8 cellular contexts compared by ENCODE assay signal in genomic region chr10:112953075-112953501, GRCh38.
A peak's percentile ranks its signal among the peaks of the same experiment; 100 is the strongest.
DNase-seq lines count a peak whose midpoint lies in the region; TF ChIP-seq lines count a peak whose summit lies in the region.

No MANE protein-coding gene starts in this region.

- peak overlapping the region; percentile 76; the same call in 1 of the 2 replicates for H3K4me3 ChIP-seq in iPS DF 6.9 (ENCODE audit: low read length)
- H3K4me3 ChIP-seq in retinal pigment epithelial cell (ENCODE audit: low read length), result peak overlapping the region; percentile 92

- H3K4me1 ChIP-seq in iPS DF 6.9 (ENCODE audit: control insufficient read depth, insufficient read depth, low read length), result peaks cover 4% of the 10 kb centered on the region; the same call in 1 of the 2 replicates

- peak; percentile 61 for DNase-seq in ELR (ENCODE audit: low read depth)
- DNase-seq in iPS DF 6.9 (ENCODE audit: low read depth, low spot score), result no peak
- DNase-seq in retinal pigment epithelial cell (ENCODE audit: low read depth), result no peak
- DNase-seq in NCI-H2081 (lab: John Stamatoyannopoulos, UW), result no peak
- no peak for DNase-seq in GM13977 (ENCODE audit: low spot score)
- DNase-seq in DMS153 (lab: John Stamatoyannopoulos, UW), result no peak
- no peak for DNase-seq in SHP77 (lab: John Stamatoyannopoulos, UW)

- TF ChIP-seq CTCF in retinal pigment epithelial cell (conservative IDR thresholded peaks at IDR 0.05; ENCODE audit: low read depth, low read length), result no peak
- no peak for TF ChIP-seq CTCF in GM13977 (IDR thresholded peaks at IDR 0.05; ENCODE audit: extremely low read depth, insufficient read depth, missing control alignments)

- no peaks in the 10 kb centered on the region for H3K36me3 Mint-ChIP-seq in activated naive CD8-positive, alpha-beta T cell

- H3K9me3 Mint-ChIP-seq in activated naive CD8-positive, alpha-beta T cell (ENCODE audit: low read depth), result no peaks in the 10 kb centered on the region

- in situ Hi-C loops in GM13977 (cut with MboI; ENCODE audit: low pct_unique_long_range_greater_than_20kb, low sequenced_read_pairs, unreplicated experiment), result no loop called here

- H3K27me3 Mint-ChIP-seq in activated naive CD8-positive, alpha-beta T cell, result peaks cover 10% of the 10 kb centered on the region

- no peaks in the 10 kb centered on the region for H3K9me3 ChIP-seq in iPS DF 6.9 (ENCODE audit: control insufficient read depth, insufficient read depth, low read length)

- no peak overlapping the region for H3K27ac ChIP-seq in iPS DF 6.9 (ENCODE audit: low read length)

- H3K4me3 Mint-ChIP-seq in activated naive CD8-positive, alpha-beta T cell, result peak overlapping the region; percentile 83

- no peaks in the 10 kb centered on the region for H3K27me3 ChIP-seq in iPS DF 6.9 (ENCODE audit: control insufficient read depth, insufficient read depth, low read length)

- 0 out of 2 replicates have a peak, but pooled peaks cover 5% of the 10 kb centered on the region for H3K36me3 ChIP-seq in iPS DF 6.9 (ENCODE audit: control insufficient read depth, insufficient read depth, low read length)

- H3K27ac Mint-ChIP-seq in activated naive CD8-positive, alpha-beta T cell, result peak overlapping the region; percentile 74

- peaks cover 36% of the 10 kb centered on the region for H3K4me1 Mint-ChIP-seq in activated naive CD8-positive, alpha-beta T cell (ENCODE audit: low read depth)

- no CpG with 5 or more reads among the region's 19 CpGs for WGBS in iPS DF 6.9 (ENCODE audit: insufficient coverage, insufficient read length)
